Comparison of ENCODE assay signal across 28 cellular contexts in genomic region chr3:8724108-8724752, GRCh38. TPM values are rescaled to one million over a fixed set of nuclear protein-coding genes. Genes with fewer than 3 reads are reported as not detected.
"Had no signal": no experiment of that assay in that cellular context is flagged by ENCODE, and none has a peak within 500 bp of the region (broad histone marks: within the 10 kb centered on the region; RNA-seq: fewer than 3 reads in every experiment).

No MANE protein-coding gene starts in this region.

- H3K4me3 ChIP-seq: adrenal gland, cardiac muscle cell, left lung, mucosa of descending colon, right atrium auricular region, tibial nerve, uterus had no signal

- H3K36me3 ChIP-seq: adrenal gland, cardiac muscle cell, left lung, right atrium auricular region, tibial nerve, uterus had no signal

- H3K9me3 ChIP-seq: adrenal gland, mucosa of descending colon, right atrium auricular region, uterus had no signal

- H3K4me1 ChIP-seq: adrenal gland, left lung, right atrium auricular region, tibial nerve, uterus had no signal

- H3K27ac ChIP-seq: adrenal gland, cardiac muscle cell, left lung, right atrium auricular region, tibial nerve, uterus had no signal

- H3K27me3 ChIP-seq: adrenal gland, cardiac muscle cell, left lung, right atrium auricular region, tibial nerve, uterus had no signal

- DNase-seq: activated B cell treated with CpG ODN at 0.5 μM for 24 hours; activated CD4-positive, alpha-beta memory T cell treated with anti-CD3 and anti-CD28 coated beads for 36 hours; activated CD4-positive, alpha-beta T cell treated with anti-CD3 and anti-CD28 coated beads for 4 hours; activated gamma-delta T cell treated with Interleukin-2 at 50 U/mL for 16 hours; activated T-cell treated with anti-CD3 and anti-CD28 coated beads for 4 hours; effector CD8-positive, alpha-beta T cell; foreskin fibroblast; glutamatergic neuron; hypothalamus; islet precursor cell; left lung; mucosa of descending colon; naive B cell; stimulated activated naive CD8-positive, alpha-beta T cell treated with anti-CD3 and anti-CD28 coated beads, Interleukin-15, Interleukin-2, amounts not matched to agents 100 U/mL and 50 U/mL, for 24 hours; substantia nigra; uterus had no signal

- FAIRE-seq: astrocyte, endothelial cell of umbilical vein had no signal

- ATAC-seq: activated naive CD4-positive, alpha-beta T cell treated with anti-CD3 and anti-CD28 coated beads, Interleukin-2, amount 50 U/mL, for 72 hours; left lung; mucosa of descending colon; stimulated activated naive CD8-positive, alpha-beta T cell treated with anti-CD3 and anti-CD28 coated beads, Interleukin-15, Interleukin-2, amounts not matched to agents 100 U/mL and 50 U/mL, for 24 hours had no signal

RNA-seq across cellular contexts. Expression of gene CAV3, which starts 9.4 kb away (rescaled TPM):
- total RNA-seq: activated B cell treated with CpG ODN at 0.5 μM for 24 hours; activated CD4-positive, alpha-beta memory T cell treated with anti-CD3 and anti-CD28 coated beads for 36 hours; activated naive CD4-positive, alpha-beta T cell treated with anti-CD3 and anti-CD28 coated beads, Interleukin-2, amount 50 U/mL, for 72 hours; activated T-helper 1 cell treated with anti-CD3 and anti-CD28 coated beads, Interleukin-12 subunit alpha, Interleukin-12 subunit beta, Interleukin-2, Interleukin-4 antibody, amounts not matched to agents 30 ng/mL and 10 ng/mL and 1 ng/mL, durations not matched to agents 14 hours and 24 hours and 36 hours; adrenal gland; astrocyte; chondrocyte; endothelial cell of umbilical vein; mucosa of descending colon; neural crest cell; osteoblast; progenitor cell of endocrine pancreas; uterus had no signal
- polyA plus RNA-seq: adrenal gland, endothelial cell of umbilical vein had no signal
